ENCODE assay signal across 8 cellular contexts in genomic region chr3:50652709-50653108, GRCh38. TPM values are rescaled to one million over a fixed set of nuclear protein-coding genes. Genes with fewer than 3 reads are reported as not detected.
DNase-seq lines count a peak whose midpoint lies in the region; ATAC-seq and TF ChIP-seq lines count a peak whose summit lies in the region.

No MANE protein-coding gene starts in this region.

- H3K4me1 Mint-ChIP-seq in CD4-positive, alpha-beta T cell (ENCODE audit: low read depth): peaks cover 7% of the 10 kb centered on the region
- peaks cover 26% of the 10 kb centered on the region for H3K4me1 Mint-ChIP-seq in activated CD4-positive, alpha-beta T cell treated with anti-CD3 and anti-CD28 coated beads, Interleukin-2, amount 10 ng/mL, durations not matched to agents 7 days and 5 days
- peaks cover 3 to 7% of the 10 kb centered on the region in 2 donors for H3K4me1 Mint-ChIP-seq in effector memory CD8-positive, alpha-beta T cell (ENCODE audit: low read depth in 2 of 2)

- H3K9me3 Mint-ChIP-seq in CD4-positive, alpha-beta T cell: no peaks in the 10 kb centered on the region
- no peaks in the 10 kb centered on the region for H3K9me3 Mint-ChIP-seq in activated CD4-positive, alpha-beta T cell treated with anti-CD3 and anti-CD28 coated beads, Interleukin-2, amount 10 ng/mL, durations not matched to agents 7 days and 5 days
- no peaks in the 10 kb centered on the region for H3K9me3 Mint-ChIP-seq in effector memory CD8-positive, alpha-beta T cell

- peak; percentile 64 for ATAC-seq in CD4-positive, alpha-beta T cell (ENCODE audit: poor library complexity)
- peak; percentile 68 for ATAC-seq in effector memory CD8-positive, alpha-beta T cell (replicated peaks)
- no peak for ATAC-seq in HG03159 (IDR thresholded peaks at IDR 0.05; ENCODE audit: unreplicated experiment)

- H3K36me3 ChIP-seq in HUES64 (ENCODE audit: insufficient read depth, low read length) (no peaks in the 10 kb centered on the region), parathyroid adenoma (ENCODE audit: control insufficient read depth, insufficient read depth, low read length) (no peaks in the 10 kb centered on the region)

- H3K27me3 Mint-ChIP-seq in CD4-positive, alpha-beta T cell: no peaks in the 10 kb centered on the region
- no peaks in the 10 kb centered on the region for H3K27me3 Mint-ChIP-seq in activated CD4-positive, alpha-beta T cell treated with anti-CD3 and anti-CD28 coated beads, Interleukin-2, amount 10 ng/mL, durations not matched to agents 7 days and 5 days
- no peaks in the 10 kb centered on the region for H3K27me3 Mint-ChIP-seq in effector memory CD8-positive, alpha-beta T cell

- H3K4me3 ChIP-seq in HUES64 (ENCODE audit: low read length) (no peak overlapping the region), parathyroid adenoma (ENCODE audit: low read depth, low read length) (no peak overlapping the region)

- intact Hi-C loops in CD4-positive, alpha-beta T cell (cut with DNase I, micrococcal nuclease): loop anchor here (1.0 kb wide), 2 partner anchors 36 to 80 kb away; no protein-coding TSS in a partner anchor

- no peaks in the 10 kb centered on the region for H3K9me3 ChIP-seq in CD4-positive, alpha-beta T cell (ENCODE audit: control insufficient read depth, low read length)
- no peaks in the 10 kb centered on the region for H3K9me3 ChIP-seq in HUES64 (ENCODE audit: insufficient read depth, low read depth, low read length)
- H3K9me3 ChIP-seq in parathyroid adenoma (ENCODE audit: control insufficient read depth, low read length): no peaks in the 10 kb centered on the region

- H3K27ac ChIP-seq in CD4-positive, alpha-beta T cell (ENCODE audit: low read depth, low read length): no peak overlapping the region
- H3K27ac ChIP-seq in HUES64 (ENCODE audit: low read depth, low read length) (peak overlapping the region; percentile 2; the same call in 1 of the 2 replicates), parathyroid adenoma (no peak overlapping the region)

- CTCF ChIA-PET in CD4-positive, alpha-beta T cell (lab: Charles Lee): interaction anchor here (0.6 to 4.1 kb wide), 8 partner anchors 25 to 84 kb away, joined by 3 to 60 read pairs (median 4); partner anchors contain the start of genes CISH and MAPKAPK3
- CTCF ChIA-PET in activated CD4-positive, alpha-beta T cell treated with anti-CD3 and anti-CD28 coated beads, Interleukin-2, amount 10 ng/mL, durations not matched to agents 7 days and 5 days (lab: Charles Lee): interaction anchor here (0.6 to 3.4 kb wide), 12 partner anchors 10 to 85 kb away, joined by 3 to 34 read pairs (median 4); partner anchors contain the start of genes C3orf18 and MAPKAPK3

- no peak overlapping the region for H3K4me3 Mint-ChIP-seq in CD4-positive, alpha-beta T cell
- no peak overlapping the region for H3K4me3 Mint-ChIP-seq in activated CD4-positive, alpha-beta T cell treated with anti-CD3 and anti-CD28 coated beads, Interleukin-2, amount 10 ng/mL, durations not matched to agents 7 days and 5 days
- H3K4me3 Mint-ChIP-seq in effector memory CD8-positive, alpha-beta T cell: no peak overlapping the region

- H3K27ac Mint-ChIP-seq in CD4-positive, alpha-beta T cell: peak overlapping the region; percentile 2
- no peak overlapping the region for H3K27ac Mint-ChIP-seq in activated CD4-positive, alpha-beta T cell treated with anti-CD3 and anti-CD28 coated beads, Interleukin-2, amount 10 ng/mL, durations not matched to agents 7 days and 5 days
- peak overlapping the region in 1 of 2 donors; percentile 79 for H3K27ac Mint-ChIP-seq in effector memory CD8-positive, alpha-beta T cell

- no peaks in the 10 kb centered on the region for H3K27me3 ChIP-seq in CD4-positive, alpha-beta T cell (ENCODE audit: control insufficient read depth, insufficient read depth, low read length)
- H3K27me3 ChIP-seq in HUES64 (ENCODE audit: insufficient read depth, low read length): no peaks in the 10 kb centered on the region
- no peaks in the 10 kb centered on the region for H3K27me3 ChIP-seq in parathyroid adenoma (ENCODE audit: control insufficient read depth, insufficient read depth, low read length)

- peaks cover under 1% of the 10 kb centered on the region for H3K36me3 Mint-ChIP-seq in CD4-positive, alpha-beta T cell (ENCODE audit: low read depth)
- H3K36me3 Mint-ChIP-seq in activated CD4-positive, alpha-beta T cell treated with anti-CD3 and anti-CD28 coated beads, Interleukin-2, amount 10 ng/mL, durations not matched to agents 7 days and 5 days (ENCODE audit: low read depth): peaks cover 9% of the 10 kb centered on the region
- peaks cover 14% of the 10 kb centered on the region for H3K36me3 Mint-ChIP-seq in effector memory CD8-positive, alpha-beta T cell (ENCODE audit: insufficient read depth)

- H3K79me2 ChIP-seq in parathyroid adenoma: no peaks in the 10 kb centered on the region

- peaks cover 8% of the 10 kb centered on the region for H3K4me1 ChIP-seq in HUES64 (ENCODE audit: insufficient read depth, low read length)
- H3K4me1 ChIP-seq in parathyroid adenoma: peaks cover 6% of the 10 kb centered on the region

- no peak overlapping the region for H3K9ac ChIP-seq in HUES64 (ENCODE audit: low read depth, low read length)
- H3K9ac ChIP-seq in parathyroid adenoma: no peak overlapping the region

- H3K4me2 ChIP-seq in parathyroid adenoma (ENCODE audit: low read length): no peak overlapping the region

- H2AFZ ChIP-seq in parathyroid adenoma: no peak overlapping the region

- POLR2A ChIA-PET in CD4-positive, alpha-beta T cell (lab: Charles Lee): interaction anchor here (0.8 to 4.5 kb wide), 4 partner anchors 30 to 83 kb away, joined by 3 to 43 read pairs (median 8); partner anchors contain the start of genes HEMK1 and MAPKAPK3
- POLR2A ChIA-PET in activated CD4-positive, alpha-beta T cell treated with anti-CD3 and anti-CD28 coated beads, Interleukin-2, amount 10 ng/mL, durations not matched to agents 7 days and 5 days (lab: Charles Lee): interaction anchor here (0.5 to 1.2 kb wide), 3 partner anchors 36 to 43 kb away, joined by 3 read pairs; no protein-coding TSS in a partner anchor

- peak; percentile 69 for TF ChIP-seq CTCF in CD4-positive, alpha-beta T cell (IDR thresholded peaks at IDR 0.05)
- peak; percentile 42 for TF ChIP-seq CTCF in parathyroid adenoma (IDR thresholded peaks at IDR 0.05)

- DNase-seq in CD4-positive, alpha-beta T cell: peak; percentile 20 to 64 (median 40)
- peak; percentile 60 for DNase-seq in activated CD4-positive, alpha-beta T cell treated with anti-CD3 and anti-CD28 coated beads, Interleukin-2, amount 10 ng/mL, durations not matched to agents 7 days and 5 days
- peak; percentile 33 to 43 (median 40) for DNase-seq in effector memory CD8-positive, alpha-beta T cell
- no peak for DNase-seq in NCI-H146 (lab: John Stamatoyannopoulos, UW)
- no peak for DNase-seq in NCI-H2196 (lab: John Stamatoyannopoulos, UW; ENCODE audit: unreplicated experiment)

- 50% methylated on average over 2 of the region's 2 CpGs for WGBS in HUES64

RNA-seq across cellular contexts. Expression of gene DOCK3, which starts 22.0 kb away (rescaled TPM):
- 1 to 10 TPM in 1 of 2 experiments, under 1 TPM in 1; 0.93 to 1.1 TPM for total RNA-seq in CD4-positive, alpha-beta T cell
- polyA plus RNA-seq in HUES64 (2013, experiment 1 of 2): 1.5 TPM
- polyA plus RNA-seq in HUES64 (2013, experiment 2 of 2): 1.7 TPM
- 1 to 10 TPM in 1 of 2 experiments, under 1 TPM in 1; 1.00 to 1.1 TPM for total RNA-seq in activated CD4-positive, alpha-beta T cell treated with anti-CD3 and anti-CD28 coated beads, Interleukin-2, amount 10 ng/mL, durations not matched to agents 7 days and 5 days

RNA-seq across cellular contexts. Expression of gene MAPKAPK3, which starts 35.8 kb away (rescaled TPM):
- 10 to 100 TPM; 16.4 to 16.6 TPM for total RNA-seq in CD4-positive, alpha-beta T cell
- polyA plus RNA-seq in HUES64 (2013, experiment 1 of 2): 32.3 TPM
- 32.8 TPM for polyA plus RNA-seq in HUES64 (2013, experiment 2 of 2)
- total RNA-seq in activated CD4-positive, alpha-beta T cell treated with anti-CD3 and anti-CD28 coated beads, Interleukin-2, amount 10 ng/mL, durations not matched to agents 7 days and 5 days: 100 to 1,000 TPM; 135 to 140 TPM

RNA-seq across cellular contexts. Expression of gene CISH, which starts 41.1 kb away (rescaled TPM):
- 1 to 10 TPM; 3.5 to 3.7 TPM for total RNA-seq in CD4-positive, alpha-beta T cell
- 2.8 TPM for polyA plus RNA-seq in HUES64 (2013, experiment 1 of 2)
- 2.8 TPM for polyA plus RNA-seq in HUES64 (2013, experiment 2 of 2)
- 100 to 1,000 TPM; 300 to 308 TPM for total RNA-seq in activated CD4-positive, alpha-beta T cell treated with anti-CD3 and anti-CD28 coated beads, Interleukin-2, amount 10 ng/mL, durations not matched to agents 7 days and 5 days

Comparison
In these comparisons a context has a peak if more than half of its experiments do, and no peak if none do; other contexts are left out.
1. DNase-seq: peak in CD4-positive, alpha-beta T cell (10 of 10), activated CD4-positive, alpha-beta T cell treated with anti-CD3 and anti-CD28 coated beads, Interleukin-2, amount 10 ng/mL, durations not matched to agents 7 days and 5 days (single experiment) and effector memory CD8-positive, alpha-beta T cell (3 of 3); none in NCI-H146 (single experiment) and NCI-H2196 (single experiment).
2. RNA of gene MAPKAPK3, which starts 35.8 kb away (total RNA-seq): 135 to 140 TPM in activated CD4-positive, alpha-beta T cell treated with anti-CD3 and anti-CD28 coated beads, Interleukin-2, amount 10 ng/mL, durations not matched to agents 7 days and 5 days; 16.4 to 16.6 TPM in CD4-positive, alpha-beta T cell; every median in the first group is over 4 times any median in the second.
3. RNA of gene CISH, which starts 41.1 kb away (total RNA-seq): 300 to 308 TPM in activated CD4-positive, alpha-beta T cell treated with anti-CD3 and anti-CD28 coated beads, Interleukin-2, amount 10 ng/mL, durations not matched to agents 7 days and 5 days; 3.5 to 3.7 TPM in CD4-positive, alpha-beta T cell; every median in the first group is over 10 times any median in the second.